In the genomic region with DNA sequence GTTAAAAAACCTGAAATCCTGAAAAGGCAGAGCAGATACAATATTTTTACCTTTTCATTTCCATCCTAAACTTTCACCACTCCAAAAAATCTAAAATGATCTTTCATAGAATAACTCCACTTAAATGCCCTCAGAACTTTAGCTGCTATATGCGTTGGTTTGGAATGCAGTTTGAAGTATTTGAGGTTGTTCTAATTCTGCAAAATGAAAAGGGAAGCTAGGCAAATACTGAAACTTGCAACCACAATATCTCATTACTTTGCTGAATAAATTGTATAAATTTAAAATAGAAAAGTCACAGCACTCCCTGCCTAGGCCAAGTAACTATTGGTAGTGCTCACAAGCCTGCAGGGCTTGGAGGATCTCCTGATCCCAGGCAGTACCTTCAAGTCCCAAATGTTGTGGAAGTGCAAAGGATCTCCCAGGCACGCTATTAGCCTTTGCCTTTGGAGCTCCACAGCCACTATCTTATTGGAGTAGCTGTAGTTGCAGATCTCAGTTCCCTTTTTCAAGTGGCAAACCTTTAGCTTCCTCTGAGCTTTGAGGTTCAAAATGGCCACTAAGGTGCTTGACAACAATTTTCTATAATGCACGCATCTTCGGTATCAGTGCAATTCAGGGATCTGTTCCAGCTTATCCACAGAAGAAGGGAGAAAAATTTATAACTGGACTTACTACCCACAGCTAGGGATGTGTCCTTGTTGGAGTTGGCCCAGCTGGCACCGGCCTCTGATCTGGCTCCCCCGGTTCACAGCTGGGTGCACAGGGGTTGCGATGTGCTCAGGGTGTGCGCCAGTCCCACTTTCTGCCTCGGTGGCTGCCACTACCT, we compare ENCODE assay signal across 11 cellular contexts. TPM values are rescaled to one million over a fixed set of nuclear protein-coding genes. Genes with fewer than 3 reads are reported as not detected.
DNase-seq lines count a peak whose midpoint lies in the region; ATAC-seq and TF ChIP-seq lines count a peak whose summit lies in the region.
"Had no signal": no experiment of that assay in that cellular context is flagged by ENCODE, and none has a peak within 500 bp of the region (broad histone marks: within the 10 kb centered on the region; RNA-seq: fewer than 3 reads in every experiment).

No MANE protein-coding gene starts in this region.

- H3K27ac ChIP-seq in lower lobe of right lung (peak overlapping the region; percentile 46), coronary artery (no peak overlapping the region)

- H3K4me3 ChIP-seq in lower lobe of right lung, result peak overlapping the region; percentile 11
- no peak overlapping the region for H3K4me3 ChIP-seq in coronary artery

- H3K9me3 ChIP-seq in lower lobe of right lung, result no peaks in the 10 kb centered on the region

- DNase-seq in lower lobe of right lung (no peak), coronary artery (ENCODE audit: low spot score) (no peak), UCSD-AML1 (lab: John Stamatoyannopoulos, UW; ENCODE audit: unreplicated experiment) (no peak), HuH-7.5 (ENCODE audit: low spot score) (no peak)
- no peak for DNase-seq in stimulated activated naive CD8-positive, alpha-beta T cell treated with anti-CD3 and anti-CD28 coated beads, Interleukin-15, amount 100 ng/mL, for 72 hours
- DNase-seq: mesenchymal stem cell had no signal

- no peaks in the 10 kb centered on the region for H3K9me3 Mint-ChIP-seq in stimulated activated naive CD8-positive, alpha-beta T cell treated with anti-CD3 and anti-CD28 coated beads, Interleukin-15, amount 100 ng/mL, for 72 hours

- no peaks in the 10 kb centered on the region for H3K4me1 ChIP-seq in lower lobe of right lung

- H3K4me3 Mint-ChIP-seq in stimulated activated naive CD8-positive, alpha-beta T cell treated with anti-CD3 and anti-CD28 coated beads, Interleukin-15, amount 100 ng/mL, for 72 hours, result no peak overlapping the region
- H3K4me3 Mint-ChIP-seq: activated naive CD8-positive, alpha-beta T cell had no signal

- TF ChIP-seq CTCF in lower lobe of right lung (IDR thresholded peaks at IDR 0.05), result no peak
- no peak for TF ChIP-seq CTCF in coronary artery (IDR thresholded peaks at IDR 0.05)

- H3K4me1 Mint-ChIP-seq in stimulated activated naive CD8-positive, alpha-beta T cell treated with anti-CD3 and anti-CD28 coated beads, Interleukin-15, amount 100 ng/mL, for 72 hours, result peaks cover 11% of the 10 kb centered on the region

- H3K27me3 Mint-ChIP-seq in stimulated activated naive CD8-positive, alpha-beta T cell treated with anti-CD3 and anti-CD28 coated beads, Interleukin-15, amount 100 ng/mL, for 72 hours, result peaks cover 8% of the 10 kb centered on the region

- no peaks in the 10 kb centered on the region for H3K36me3 ChIP-seq in lower lobe of right lung

- H3K27ac Mint-ChIP-seq in stimulated activated naive CD8-positive, alpha-beta T cell treated with anti-CD3 and anti-CD28 coated beads, Interleukin-15, amount 100 ng/mL, for 72 hours, result no peak overlapping the region
- H3K27ac Mint-ChIP-seq: activated naive CD8-positive, alpha-beta T cell had no signal

- peak; percentile 83 for ATAC-seq in GM18873 (IDR thresholded peaks at IDR 0.05; ENCODE audit: low FRiP score, unreplicated experiment)
- peak; percentile 92 for ATAC-seq in HG02642 (IDR thresholded peaks at IDR 0.05; ENCODE audit: poor library complexity, unreplicated experiment)
- peak; percentile 61 for ATAC-seq in HG03575 (IDR thresholded peaks at IDR 0.05; ENCODE audit: extremely low read depth, insufficient number of reproducible peaks, low FRiP score, unreplicated experiment)
- ATAC-seq in lower lobe of right lung, result no peak
- ATAC-seq in stimulated activated naive CD8-positive, alpha-beta T cell treated with anti-CD3 and anti-CD28 coated beads, Interleukin-15, amount 100 ng/mL, for 72 hours, result no peak

- intact Hi-C loops in lower lobe of right lung (cut with DNase I), result no loop called here

- no peaks in the 10 kb centered on the region for H3K27me3 ChIP-seq in lower lobe of right lung (ENCODE audit: low read depth)

RNA-seq across cellular contexts. Expression of a gene that starts 43.4 kb away (rescaled TPM):
- total RNA-seq in lower lobe of right lung, result 0.27 TPM
- total RNA-seq: M059J had no signal

Comparison
In these comparisons a context has a peak if more than half of its experiments do, and no peak if none do; other contexts are left out.
1. ATAC-seq: peak in GM18873 (single experiment), HG02642 (single experiment) and HG03575 (single experiment); none in lower lobe of right lung (0 of 2) and stimulated activated naive CD8-positive, alpha-beta T cell treated with anti-CD3 and anti-CD28 coated beads, Interleukin-15, amount 100 ng/mL, for 72 hours (single experiment).